8 cellular contexts compared by ENCODE assay signal in the genomic region with DNA sequence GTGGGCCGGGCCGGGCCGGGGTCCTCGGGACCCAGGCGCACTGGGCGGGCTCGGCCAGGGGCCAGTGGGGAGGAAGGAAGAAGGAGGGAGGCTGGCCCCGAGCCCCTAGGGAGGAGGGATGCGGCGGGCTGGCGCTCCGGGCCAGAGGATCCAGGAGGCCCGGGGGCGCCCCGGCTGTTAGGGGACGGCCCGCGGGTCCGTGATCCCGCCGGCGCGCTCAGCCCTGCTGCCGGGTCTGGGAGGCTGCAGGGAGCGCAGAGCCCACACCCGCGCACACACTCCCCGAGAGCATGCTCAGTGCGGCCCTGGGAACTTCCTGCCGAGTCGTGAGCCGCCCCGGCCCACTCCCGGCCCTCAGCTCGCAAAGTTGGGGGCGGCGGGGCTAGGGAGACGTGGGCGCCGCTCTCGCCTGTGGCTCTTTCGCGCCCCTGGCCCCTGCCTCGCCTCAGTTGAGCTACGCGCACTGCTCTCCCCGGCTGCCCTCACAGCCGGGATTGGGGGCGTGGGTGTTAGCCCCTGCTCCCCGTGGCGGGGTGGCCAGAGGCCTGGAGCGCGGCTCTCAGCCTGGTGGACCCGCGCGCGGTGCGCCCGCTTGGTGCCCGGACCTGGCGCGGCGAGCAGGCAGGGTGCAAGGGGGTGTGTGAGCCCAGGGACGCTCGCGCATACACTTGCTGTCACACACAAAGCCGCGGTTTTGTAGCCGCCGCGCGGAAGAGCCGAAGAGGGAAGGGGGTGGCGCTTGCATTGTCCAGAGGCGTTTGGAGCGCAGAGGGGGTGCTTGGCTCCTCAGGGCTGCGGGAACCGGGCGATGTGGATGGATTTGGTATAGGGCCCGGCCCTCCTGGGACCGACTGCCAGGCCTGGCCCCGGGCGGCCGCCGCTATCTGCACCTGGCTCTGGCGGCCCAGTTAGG.
DNase-seq lines count a peak whose midpoint lies in the region; ATAC-seq and TF ChIP-seq lines count a peak whose summit lies in the region.

No MANE protein-coding gene starts in this region.

- H3K27ac Mint-ChIP-seq in neural progenitor cell = peak overlapping the region; percentile 53

- H3K27me3 ChIP-seq in PC-3 (ENCODE audit: low read length) = no peaks in the 10 kb centered on the region
- H3K27me3 ChIP-seq in neural progenitor cell = peaks cover 10% of the 10 kb centered on the region

- H4K20me1 ChIP-seq in PC-3 (ENCODE audit: low read length) (peaks cover 26% of the 10 kb centered on the region; the same call in 1 of the 2 replicates), neural progenitor cell (ENCODE audit: low read depth) (peaks cover 46% of the 10 kb centered on the region)

- peaks cover 35% of the 10 kb centered on the region for H3K4me1 Mint-ChIP-seq in neural progenitor cell

- H3K36me3 ChIP-seq in PC-3 (ENCODE audit: low read depth, low read length) = no peaks in the 10 kb centered on the region; the same call in 1 of the 2 replicates
- no peaks in the 10 kb centered on the region for H3K36me3 ChIP-seq in neural progenitor cell

- no TSS peak for BruUV-seq in PC-3 (replicated peaks; lab: Mats Ljungman, UMichigan)

- no peaks in the 10 kb centered on the region for H3K9me3 ChIP-seq in PC-3 (ENCODE audit: low read length)
- no peaks in the 10 kb centered on the region for H3K9me3 ChIP-seq in neural progenitor cell (ENCODE audit: low read depth)

- H3K9me2 ChIP-seq in PC-3 (replicated peaks; ENCODE audit: low read length) = no peaks in the 10 kb centered on the region

- H3K4me3 Mint-ChIP-seq in neural progenitor cell = peak overlapping the region; percentile 92

- H3K79me2 ChIP-seq in PC-3 (ENCODE audit: low read length) = peaks cover 58% of the 10 kb centered on the region
- H3K79me2 ChIP-seq in neural progenitor cell (ENCODE audit: low read depth) = peaks cover 54% of the 10 kb centered on the region

- peak overlapping the region; percentile 85 for H2AFZ ChIP-seq in PC-3 (ENCODE audit: low read length)
- peak overlapping the region; percentile 91 for H2AFZ ChIP-seq in neural progenitor cell (replicated peaks)

- no peaks in the 10 kb centered on the region for H3K9me3 Mint-ChIP-seq in neural progenitor cell

- peak overlapping the region; percentile 78 for H3K9ac ChIP-seq in PC-3 (ENCODE audit: low read length)
- peak overlapping the region; percentile 51 for H3K9ac ChIP-seq in neural progenitor cell

- intact Hi-C loops in PC-3 (cut with micrococcal nuclease) = no loop called here

- TF ChIP-seq CTCF in AG09309 (IDR thresholded peaks at IDR 0.05; ENCODE audit: control insufficient read depth, insufficient read depth, low read depth, low read length, missing control alignments) (no peak), PC-3 (conservative IDR thresholded peaks at IDR 0.05; ENCODE audit: low read depth, low read length) (no peak), neural progenitor cell (IDR thresholded peaks at IDR 0.05) (no peak)

- H3K4me2 ChIP-seq in PC-3 (ENCODE audit: low read length) (peak overlapping the region; percentile 98), neural progenitor cell (peak overlapping the region; percentile 91)

- peak; percentile 17 for DNase-seq in AG09309 (ENCODE audit: low read depth)
- DNase-seq in PC-3 = peak; percentile 52
- DNase-seq in activated effector memory CD4-positive, alpha-beta T cell treated with Interleukin-2 at 50 U/mL for 16 hours = peak; percentile 54
- DNase-seq in fibroblast of the conjunctiva (ENCODE audit: low read depth) = peak; percentile 18
- peak; percentile 84 for DNase-seq in neural progenitor cell (ENCODE audit: low spot score)

- H3K27ac ChIP-seq in PC-3 (ENCODE audit: low read length) = no peak overlapping the region
- H3K27ac ChIP-seq in neural progenitor cell = no peak overlapping the region
- H3K27ac ChIP-seq in temporal lobe (ENCODE audit: low read depth, low read length) = peak overlapping the region; percentile 72

- H3K4me1 ChIP-seq in PC-3 (ENCODE audit: insufficient read depth, low read length) (peaks cover 12% of the 10 kb centered on the region), neural progenitor cell (peaks cover 12% of the 10 kb centered on the region)

- CTCF ChIA-PET in PC-3 (lab: Charles Lee) = interaction anchor here (1.3 to 1.7 kb wide), 2 partner anchors 235 to 330 kb away, joined by 6 to 11 read pairs; no protein-coding TSS in a partner anchor

- peak overlapping the region; percentile 71 for H3K4me3 ChIP-seq in AG09309 (ENCODE audit: control insufficient read depth, low read depth, low read length)
- H3K4me3 ChIP-seq in PC-3 (ENCODE audit: low read length) = peak overlapping the region; percentile 94
- peak overlapping the region; percentile 88 for H3K4me3 ChIP-seq in neural progenitor cell

- H3K36me3 Mint-ChIP-seq in neural progenitor cell = peaks cover 3% of the 10 kb centered on the region

- ATAC-seq in GM18907 (IDR thresholded peaks at IDR 0.05; ENCODE audit: unreplicated experiment) = peak; percentile 53
- peak; percentile 35 for ATAC-seq in HG03139 (IDR thresholded peaks at IDR 0.05; ENCODE audit: unreplicated experiment)
- peak; percentile 59 for ATAC-seq in PC-3

- peaks cover 8% of the 10 kb centered on the region for H3K27me3 Mint-ChIP-seq in neural progenitor cell (ENCODE audit: insufficient read depth, low read depth)

- H3F3A ChIP-seq in PC-3 (ENCODE audit: low read length, unreplicated experiment) (no peaks in the 10 kb centered on the region), neural progenitor cell (ENCODE audit: low read depth) (no peaks in the 10 kb centered on the region)

- POLR2A ChIA-PET in PC-3 (lab: Charles Lee; ENCODE audit: unreplicated experiment) = no interaction called here

Comparison
In these comparisons a context has a peak if more than half of its experiments do, and no peak if none do; other contexts are left out.
1. DNase-seq: peak in every context shown above with its lines; median percentile 84 in neural progenitor cell; 54 in activated effector memory CD4-positive, alpha-beta T cell treated with Interleukin-2 at 50 U/mL for 16 hours; 52 in PC-3; 18 in fibroblast of the conjunctiva; 17 in AG09309.